In the genomic region with DNA sequence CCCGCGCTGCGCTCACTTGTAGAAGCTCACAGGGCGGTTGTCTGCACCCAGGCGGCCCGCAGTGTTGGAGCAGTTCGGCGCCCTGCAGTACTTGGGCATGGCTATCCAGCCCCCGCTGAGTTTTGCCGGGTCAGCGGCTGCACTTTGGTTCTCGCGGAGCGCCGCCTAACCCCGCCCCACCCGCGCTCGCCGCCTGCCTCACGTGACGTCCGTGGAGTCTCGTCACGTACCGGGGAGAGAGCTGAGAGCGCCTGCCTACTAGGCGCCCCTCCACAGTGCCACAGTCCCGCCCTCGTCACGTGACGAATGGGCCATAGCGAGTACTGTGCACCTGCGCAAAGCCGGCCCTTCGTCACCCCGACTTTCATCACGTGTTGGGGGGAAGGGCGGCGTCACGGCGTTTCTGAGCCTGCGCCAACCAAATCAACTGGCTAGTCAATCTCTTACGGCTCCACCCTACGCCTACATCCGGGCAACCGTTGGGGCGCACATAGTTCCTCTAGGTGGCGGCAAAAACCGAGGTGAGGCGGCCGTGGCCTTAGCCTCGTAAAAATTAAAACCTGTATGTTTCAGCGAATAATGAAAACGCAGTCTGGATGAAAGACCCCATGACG, we compare ENCODE assay signal across 1 cellular context.
TF ChIP-seq lines count a peak whose summit lies in the region.

Gene THAP8, minus strand, starts transcription at position 167 of the 614 bp plus-strand sequence. Its CDS starts 68 bp downstream, at position 99.

TF ChIP-seq in K562, 482 proteins besides CTCF, POLR2A, EP300 and RAD21 (continued from another document and continues in another):
- TF ChIP-seq, protein P1, sequence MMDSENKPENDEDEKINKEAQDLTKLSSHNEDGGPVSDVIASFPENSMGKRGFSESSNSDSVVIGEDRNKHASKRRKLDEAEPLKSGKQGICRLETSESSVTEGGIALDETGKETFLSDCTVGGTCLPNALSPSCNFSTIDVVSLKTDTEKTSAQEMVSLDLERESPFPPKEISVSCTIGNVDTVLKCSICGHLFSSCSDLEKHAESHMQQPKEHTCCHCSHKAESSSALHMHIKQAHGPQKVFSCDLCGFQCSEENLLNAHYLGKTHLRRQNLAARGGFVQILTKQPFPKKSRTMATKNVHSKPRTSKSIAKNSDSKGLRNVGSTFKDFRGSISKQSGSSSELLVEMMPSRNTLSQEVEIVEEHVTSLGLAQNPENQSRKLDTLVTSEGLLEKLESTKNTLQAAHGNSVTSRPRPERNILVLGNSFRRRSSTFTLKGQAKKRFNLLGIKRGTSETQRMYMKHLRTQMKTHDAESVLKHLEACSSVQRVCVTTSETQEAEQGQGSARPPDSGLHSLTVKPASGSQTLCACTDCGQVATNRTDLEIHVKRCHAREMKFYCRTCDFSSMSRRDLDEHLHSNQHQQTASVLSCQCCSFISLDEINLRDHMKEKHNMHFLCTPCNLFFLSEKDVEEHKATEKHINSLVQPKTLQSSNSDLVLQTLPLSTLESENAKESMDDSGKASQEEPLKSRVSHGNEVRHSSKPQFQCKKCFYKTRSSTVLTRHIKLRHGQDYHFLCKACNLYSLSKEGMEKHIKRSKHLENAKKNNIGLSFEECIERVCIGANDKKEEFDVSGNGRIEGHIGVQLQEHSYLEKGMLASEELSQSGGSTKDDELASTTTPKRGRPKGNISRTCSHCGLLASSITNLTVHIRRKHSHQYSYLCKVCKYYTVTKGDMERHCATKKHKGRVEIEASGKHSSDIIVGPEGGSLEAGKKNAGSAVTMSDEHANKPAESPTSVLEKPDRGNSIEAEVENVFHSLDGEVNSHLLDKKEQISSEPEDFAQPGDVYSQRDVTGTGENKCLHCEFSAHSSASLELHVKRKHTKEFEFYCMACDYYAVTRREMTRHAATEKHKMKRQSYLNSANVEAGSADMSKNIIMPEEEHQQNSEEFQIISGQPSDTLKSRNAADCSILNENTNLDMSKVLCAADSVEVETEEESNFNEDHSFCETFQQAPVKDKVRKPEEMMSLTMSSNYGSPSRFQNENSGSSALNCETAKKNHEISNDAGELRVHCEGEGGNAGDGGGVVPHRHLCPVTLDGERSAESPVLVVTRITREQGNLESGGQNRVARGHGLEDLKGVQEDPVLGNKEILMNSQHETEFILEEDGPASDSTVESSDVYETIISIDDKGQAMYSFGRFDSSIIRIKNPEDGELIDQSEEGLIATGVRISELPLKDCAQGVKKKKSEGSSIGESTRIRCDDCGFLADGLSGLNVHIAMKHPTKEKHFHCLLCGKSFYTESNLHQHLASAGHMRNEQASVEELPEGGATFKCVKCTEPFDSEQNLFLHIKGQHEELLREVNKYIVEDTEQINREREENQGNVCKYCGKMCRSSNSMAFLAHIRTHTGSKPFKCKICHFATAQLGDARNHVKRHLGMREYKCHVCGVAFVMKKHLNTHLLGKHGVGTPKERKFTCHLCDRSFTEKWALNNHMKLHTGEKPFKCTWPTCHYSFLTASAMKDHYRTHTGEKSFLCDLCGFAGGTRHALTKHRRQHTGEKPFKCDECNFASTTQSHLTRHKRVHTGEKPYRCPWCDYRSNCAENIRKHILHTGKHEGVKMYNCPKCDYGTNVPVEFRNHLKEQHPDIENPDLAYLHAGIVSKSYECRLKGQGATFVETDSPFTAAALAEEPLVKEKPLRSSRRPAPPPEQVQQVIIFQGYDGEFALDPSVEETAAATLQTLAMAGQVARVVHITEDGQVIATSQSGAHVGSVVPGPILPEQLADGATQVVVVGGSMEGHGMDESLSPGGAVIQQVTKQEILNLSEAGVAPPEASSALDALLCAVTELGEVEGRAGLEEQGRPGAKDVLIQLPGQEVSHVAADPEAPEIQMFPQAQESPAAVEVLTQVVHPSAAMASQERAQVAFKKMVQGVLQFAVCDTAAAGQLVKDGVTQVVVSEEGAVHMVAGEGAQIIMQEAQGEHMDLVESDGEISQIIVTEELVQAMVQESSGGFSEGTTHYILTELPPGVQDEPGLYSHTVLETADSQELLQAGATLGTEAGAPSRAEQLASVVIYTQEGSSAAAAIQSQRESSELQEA (IDR thresholded peaks at IDR 0.05; ENCODE audit: low read depth) = no peak
- TF ChIP-seq NFRKB (IDR thresholded peaks at IDR 0.05; ENCODE audit: low read depth) = no peak
- TF ChIP-seq SMAD3 (CRISPR knock-in tag; conservative IDR thresholded peaks at IDR 0.05) = no peak; the same call in 1 of the 2 replicates
- TF ChIP-seq PRMT5 (CRISPR knock-in tag; IDR thresholded peaks at IDR 0.05) = no peak
- no peak for TF ChIP-seq DNMT1 (IDR thresholded peaks at IDR 0.05)
- TF ChIP-seq HMBOX1 (IDR thresholded peaks at IDR 0.05) = peak; percentile 40; the same call in 1 of the 2 replicates
- no peak; the same call in 1 of the 2 replicates for TF ChIP-seq MBD2 (IDR thresholded peaks at IDR 0.05; ENCODE audit: borderline replicate concordance, low read depth)
- TF ChIP-seq NONO (IDR thresholded peaks at IDR 0.05; ENCODE audit: low read depth in 2 of 2, low read length in 1 of 2) = peak in 1 of 2 experiments; percentile 43; a peak in 1 of 4 replicates
- TF ChIP-seq PTBP1 (IDR thresholded peaks at IDR 0.05; ENCODE audit: low read depth, low read length) = no peak
- TF ChIP-seq ZNF644 (tag; IDR thresholded peaks at IDR 0.05; ENCODE audit: low read depth) = peak; percentile 30; the same call in 1 of the 2 replicates
- peak; percentile 47; the same call in 1 of the 2 replicates for TF ChIP-seq SMARCA4 (IDR thresholded peaks at IDR 0.05)
- no peak for TF ChIP-seq CBX8 (IDR thresholded peaks at IDR 0.05; ENCODE audit: borderline replicate concordance, extremely low read depth, low read depth, low read length, poor library complexity, severe bottlenecking)
- TF ChIP-seq SETDB1 (IDR thresholded peaks at IDR 0.05; ENCODE audit: low read length) = no peak
- no peak; the same call in 1 of the 2 replicates for TF ChIP-seq ZNF431 (CRISPR knock-in tag; IDR thresholded peaks at IDR 0.05)
- TF ChIP-seq TGIF2 (CRISPR knock-in tag; IDR thresholded peaks at IDR 0.05) = no peak
- TF ChIP-seq CCNT2 (IDR thresholded peaks at IDR 0.05; ENCODE audit: borderline replicate concordance, extremely low read depth, insufficient read length, low read depth, low read length) = peak; percentile 15
- TF ChIP-seq ESRRB (CRISPR knock-in tag; IDR thresholded peaks at IDR 0.05; ENCODE audit: borderline replicate concordance) = no peak
- no peak for TF ChIP-seq ZNF507 (tag; conservative IDR thresholded peaks at IDR 0.05)
- TF ChIP-seq, protein P2, sequence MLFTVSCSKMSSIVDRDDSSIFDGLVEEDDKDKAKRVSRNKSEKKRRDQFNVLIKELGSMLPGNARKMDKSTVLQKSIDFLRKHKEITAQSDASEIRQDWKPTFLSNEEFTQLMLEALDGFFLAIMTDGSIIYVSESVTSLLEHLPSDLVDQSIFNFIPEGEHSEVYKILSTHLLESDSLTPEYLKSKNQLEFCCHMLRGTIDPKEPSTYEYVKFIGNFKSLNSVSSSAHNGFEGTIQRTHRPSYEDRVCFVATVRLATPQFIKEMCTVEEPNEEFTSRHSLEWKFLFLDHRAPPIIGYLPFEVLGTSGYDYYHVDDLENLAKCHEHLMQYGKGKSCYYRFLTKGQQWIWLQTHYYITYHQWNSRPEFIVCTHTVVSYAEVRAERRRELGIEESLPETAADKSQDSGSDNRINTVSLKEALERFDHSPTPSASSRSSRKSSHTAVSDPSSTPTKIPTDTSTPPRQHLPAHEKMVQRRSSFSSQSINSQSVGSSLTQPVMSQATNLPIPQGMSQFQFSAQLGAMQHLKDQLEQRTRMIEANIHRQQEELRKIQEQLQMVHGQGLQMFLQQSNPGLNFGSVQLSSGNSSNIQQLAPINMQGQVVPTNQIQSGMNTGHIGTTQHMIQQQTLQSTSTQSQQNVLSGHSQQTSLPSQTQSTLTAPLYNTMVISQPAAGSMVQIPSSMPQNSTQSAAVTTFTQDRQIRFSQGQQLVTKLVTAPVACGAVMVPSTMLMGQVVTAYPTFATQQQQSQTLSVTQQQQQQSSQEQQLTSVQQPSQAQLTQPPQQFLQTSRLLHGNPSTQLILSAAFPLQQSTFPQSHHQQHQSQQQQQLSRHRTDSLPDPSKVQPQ (CRISPR knock-in tag; IDR thresholded peaks at IDR 0.05; ENCODE audit: borderline replicate concordance) = peak; percentile 70; the same call in 1 of the 2 replicates
- TF ChIP-seq, protein P3, sequence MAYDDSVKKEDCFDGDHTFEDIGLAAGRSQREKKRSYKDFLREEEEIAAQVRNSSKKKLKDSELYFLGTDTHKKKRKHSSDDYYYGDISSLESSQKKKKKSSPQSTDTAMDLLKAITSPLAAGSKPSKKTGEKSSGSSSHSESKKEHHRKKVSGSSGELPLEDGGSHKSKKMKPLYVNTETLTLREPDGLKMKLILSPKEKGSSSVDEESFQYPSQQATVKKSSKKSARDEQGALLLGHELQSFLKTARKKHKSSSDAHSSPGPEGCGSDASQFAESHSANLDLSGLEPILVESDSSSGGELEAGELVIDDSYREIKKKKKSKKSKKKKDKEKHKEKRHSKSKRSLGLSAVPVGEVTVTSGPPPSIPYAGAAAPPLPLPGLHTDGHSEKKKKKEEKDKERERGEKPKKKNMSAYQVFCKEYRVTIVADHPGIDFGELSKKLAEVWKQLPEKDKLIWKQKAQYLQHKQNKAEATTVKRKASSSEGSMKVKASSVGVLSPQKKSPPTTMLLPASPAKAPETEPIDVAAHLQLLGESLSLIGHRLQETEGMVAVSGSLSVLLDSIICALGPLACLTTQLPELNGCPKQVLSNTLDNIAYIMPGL (CRISPR knock-in tag; IDR thresholded peaks at IDR 0.05) = no peak
- TF ChIP-seq, protein P4, sequence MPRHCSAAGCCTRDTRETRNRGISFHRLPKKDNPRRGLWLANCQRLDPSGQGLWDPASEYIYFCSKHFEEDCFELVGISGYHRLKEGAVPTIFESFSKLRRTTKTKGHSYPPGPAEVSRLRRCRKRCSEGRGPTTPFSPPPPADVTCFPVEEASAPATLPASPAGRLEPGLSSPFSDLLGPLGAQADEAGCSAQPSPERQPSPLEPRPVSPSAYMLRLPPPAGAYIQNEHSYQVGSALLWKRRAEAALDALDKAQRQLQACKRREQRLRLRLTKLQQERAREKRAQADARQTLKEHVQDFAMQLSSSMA (CRISPR knock-in tag; IDR thresholded peaks at IDR 0.05) = no peak
- no peak for TF ChIP-seq ARID2 (IDR thresholded peaks at IDR 0.05)
- TF ChIP-seq MYNN (IDR thresholded peaks at IDR 0.05) = peak; percentile 76
- TF ChIP-seq MYNN (CRISPR knock-in tag; IDR thresholded peaks at IDR 0.05) = no peak
- peak; percentile 88 for TF ChIP-seq ZZZ3 (IDR thresholded peaks at IDR 0.05)
- TF ChIP-seq TFAP4 (CRISPR knock-in tag; IDR thresholded peaks at IDR 0.05; ENCODE audit: borderline replicate concordance) = peak; percentile 90
- no peak for TF ChIP-seq RFX5 (IDR thresholded peaks at IDR 0.05; ENCODE audit: low read depth, low read length)
- TF ChIP-seq CBFA2T3 (IDR thresholded peaks at IDR 0.05) = peak; percentile 53
- TF ChIP-seq ZNF217 (CRISPR knock-in tag; IDR thresholded peaks at IDR 0.05) = no peak
- TF ChIP-seq SRSF3 (IDR thresholded peaks at IDR 0.05; ENCODE audit: insufficient read depth, low read length) = no peak
- TF ChIP-seq ARID4B (CRISPR knock-in tag; IDR thresholded peaks at IDR 0.05) = peak; percentile 73
- TF ChIP-seq E2F3 (CRISPR knock-in tag; IDR thresholded peaks at IDR 0.05) = no peak
- TF ChIP-seq ZNF589 (CRISPR knock-in tag; IDR thresholded peaks at IDR 0.05; ENCODE audit: low read depth) = 0 out of 2 replicates have a peak, but pooled peaks have one; percentile 75
